ENCODE assay signal across 12 cellular contexts in the genomic region with DNA sequence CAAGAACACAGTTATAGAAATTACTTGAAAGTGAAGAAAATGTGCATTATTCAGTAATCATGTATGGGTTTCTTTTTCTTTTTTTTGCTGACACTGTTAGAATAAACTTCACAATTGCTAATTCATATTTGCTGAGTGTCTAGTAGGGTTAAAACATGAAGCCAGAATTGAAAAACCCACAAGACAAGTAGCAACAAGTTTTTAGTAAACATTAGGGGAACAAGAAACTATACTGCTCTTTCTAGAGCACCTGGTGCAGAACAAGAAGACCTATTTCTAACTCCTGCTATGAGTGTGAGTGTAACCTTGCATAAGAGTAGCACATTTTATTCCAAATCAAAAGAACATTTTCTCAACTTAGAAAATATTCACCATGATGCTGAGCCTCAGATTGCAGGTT.
DNase-seq lines count a peak whose midpoint lies in the region; ATAC-seq and TF ChIP-seq lines count a peak whose summit lies in the region.
"Had no signal": no experiment of that assay in that cellular context is flagged by ENCODE, and none has a peak within 500 bp of the region (broad histone marks: within the 10 kb centered on the region; RNA-seq: fewer than 3 reads in every experiment).

No MANE protein-coding gene starts in this region.

- H3K4me1 ChIP-seq in HCT116 (ENCODE audit: control insufficient read depth in 1 of 2, insufficient read depth in 2 of 2, low read length in 2 of 2) = peaks cover 4 to 33% of the 10 kb centered on the region in 2 experiments; a peak in 2 of 4 replicates
- peaks cover 39% of the 10 kb centered on the region for H3K4me1 ChIP-seq in muscle layer of colon (ENCODE audit: insufficient read depth, low read length)
- H3K4me1 ChIP-seq in mesendoderm (ENCODE audit: control insufficient read depth, low read depth, low read length) = peaks cover 3% of the 10 kb centered on the region

- H3K9ac ChIP-seq in HCT116 (ENCODE audit: low read length) = no peak overlapping the region
- H3K9ac ChIP-seq in muscle layer of colon (ENCODE audit: low read length) = no peak overlapping the region
- H3K9ac ChIP-seq in mesendoderm (ENCODE audit: low read length) = no peak overlapping the region

- H3K79me2 ChIP-seq in HCT116 (ENCODE audit: insufficient read depth, low read length) (no peaks in the 10 kb centered on the region), mesendoderm (ENCODE audit: control insufficient read depth, insufficient read depth, low read length) (no peaks in the 10 kb centered on the region)

- H2BK15ac ChIP-seq in mesendoderm (replicated peaks; ENCODE audit: low read depth) = no peak overlapping the region

- no peak for DNase-seq in activated CD4-positive, alpha-beta T cell treated with anti-CD3 and anti-CD28 coated beads, Interleukin-2, amount 10 ng/mL, durations not matched to agents 7 days and 5 days
- DNase-seq in activated CD4-positive, alpha-beta T cell treated with anti-CD3 and anti-CD28 coated beads, Interleukin-2, amount 50 U/mL, for 4 hours = no peak
- DNase-seq in HCT116 (ENCODE audit: low read depth, low spot score) (no peak), HK-2 (ENCODE audit: unreplicated experiment) (no peak), mesendoderm (no peak), NCI-H2029 treated with DMSO at 0.1 percent for 48 hours (lab: John Stamatoyannopoulos, UW) (no peak)
- DNase-seq: activated CD4-positive, alpha-beta memory T cell treated with anti-CD3 and anti-CD28 coated beads for 36 hours; BE2C; NCI-H526 had no signal

- H3K4me2 ChIP-seq in HCT116 (ENCODE audit: low read length) (peak overlapping the region; percentile 53), mesendoderm (ENCODE audit: low read length) (no peak overlapping the region)

- H3K23ac ChIP-seq in mesendoderm (ENCODE audit: low read length) = no peak overlapping the region

- no peak overlapping the region for H4K5ac ChIP-seq in mesendoderm (ENCODE audit: low read length)

- H3K27ac Mint-ChIP-seq in activated CD4-positive, alpha-beta T cell treated with anti-CD3 and anti-CD28 coated beads, Interleukin-2, amount 10 ng/mL, durations not matched to agents 7 days and 5 days = peak overlapping the region; percentile 85

- no peaks in the 10 kb centered on the region for H3K36me3 ChIP-seq in HCT116 (ENCODE audit: control insufficient read depth in 1 of 2, insufficient read depth in 2 of 2, low read length in 2 of 2)
- H3K36me3 ChIP-seq in muscle layer of colon (ENCODE audit: insufficient read depth, low read length) = no peaks in the 10 kb centered on the region
- no peaks in the 10 kb centered on the region for H3K36me3 ChIP-seq in mesendoderm (ENCODE audit: control insufficient read depth, insufficient read depth, low read length)
- H3K36me3 ChIP-seq: BE2C had no signal

- H3K79me1 ChIP-seq in mesendoderm (ENCODE audit: low read length) = no peaks in the 10 kb centered on the region

- TF ChIP-seq CTCF in HCT116 (IDR thresholded peaks at IDR 0.05 in 2 of 3, conservative IDR thresholded peaks at IDR 0.05 in 1 of 3; ENCODE audit: borderline replicate concordance in 1 of 3, insufficient read depth in 1 of 3, low read depth in 2 of 3, low read length in 2 of 3) = no peak

- peaks cover 24% of the 10 kb centered on the region for H3K9me3 Mint-ChIP-seq in activated CD4-positive, alpha-beta T cell treated with anti-CD3 and anti-CD28 coated beads, Interleukin-2, amount 10 ng/mL, durations not matched to agents 7 days and 5 days

- peaks cover 18% of the 10 kb centered on the region for H3K36me3 Mint-ChIP-seq in activated CD4-positive, alpha-beta T cell treated with anti-CD3 and anti-CD28 coated beads, Interleukin-2, amount 10 ng/mL, durations not matched to agents 7 days and 5 days (ENCODE audit: low read depth)

- H3K9me2 ChIP-seq in HCT116 (ENCODE audit: insufficient read depth) = no peaks in the 10 kb centered on the region

- no peak overlapping the region for H3K18ac ChIP-seq in mesendoderm (ENCODE audit: low read length)

- no peak overlapping the region for H2BK5ac ChIP-seq in mesendoderm (ENCODE audit: low read length)

- CTCF ChIA-PET in activated CD4-positive, alpha-beta T cell treated with anti-CD3 and anti-CD28 coated beads, Interleukin-2, amount 10 ng/mL, durations not matched to agents 7 days and 5 days (lab: Charles Lee) = no interaction called here
- CTCF ChIA-PET in HCT116 (lab: Charles Lee) = no interaction called here

- H2AK5ac ChIP-seq in mesendoderm (ENCODE audit: low read length) = no peak overlapping the region

- ATAC-seq in HCT116 = no peak
- ATAC-seq in HG03521 (IDR thresholded peaks at IDR 0.05; ENCODE audit: unreplicated experiment) = peak; percentile 89

- H2BK120ac ChIP-seq in mesendoderm (ENCODE audit: low read depth, low read length) = no peak overlapping the region

- POLR2A ChIA-PET in activated CD4-positive, alpha-beta T cell treated with anti-CD3 and anti-CD28 coated beads, Interleukin-2, amount 10 ng/mL, durations not matched to agents 7 days and 5 days (lab: Charles Lee) = no interaction called here
- POLR2A ChIA-PET in HCT116 (lab: Charles Lee) = no interaction called here

- H3K27me3 ChIP-seq in HCT116 (ENCODE audit: insufficient read depth, low read length) = no peaks in the 10 kb centered on the region
- H3K27me3 ChIP-seq in muscle layer of colon (ENCODE audit: control insufficient read depth in 1 of 2, insufficient read depth in 2 of 2, low read length in 2 of 2) = no peaks in the 10 kb centered on the region
- no peaks in the 10 kb centered on the region for H3K27me3 ChIP-seq in mesendoderm (ENCODE audit: insufficient read depth, low read length, poor library complexity)
- H3K27me3 ChIP-seq: BE2C had no signal

- peaks cover 54% of the 10 kb centered on the region for H3K4me1 Mint-ChIP-seq in activated CD4-positive, alpha-beta T cell treated with anti-CD3 and anti-CD28 coated beads, Interleukin-2, amount 10 ng/mL, durations not matched to agents 7 days and 5 days

- H2AFZ ChIP-seq in HCT116 (ENCODE audit: low read depth, low read length, poor library complexity, severe bottlenecking) = no peak overlapping the region

- TF ChIP-seq POLR2A in HCT116 (IDR thresholded peaks at IDR 0.05; ENCODE audit: borderline replicate concordance, extremely low read depth, insufficient read depth, insufficient read length) = no peak

- H3K27me3 Mint-ChIP-seq in activated CD4-positive, alpha-beta T cell treated with anti-CD3 and anti-CD28 coated beads, Interleukin-2, amount 10 ng/mL, durations not matched to agents 7 days and 5 days = no peaks in the 10 kb centered on the region
- H3K27me3 Mint-ChIP-seq: activated CD4-positive, alpha-beta memory T cell treated with anti-CD3 and anti-CD28 coated beads for 36 hours had no signal

- no peaks in the 10 kb centered on the region for H3K9me3 ChIP-seq in HCT116 (ENCODE audit: control insufficient read depth in 1 of 2, insufficient read depth in 1 of 2, low read depth in 1 of 2, low read length in 2 of 2)
- no peaks in the 10 kb centered on the region for H3K9me3 ChIP-seq in muscle layer of colon (ENCODE audit: low read length)
- H3K9me3 ChIP-seq: BE2C had no signal

- H4K20me1 ChIP-seq in HCT116 (ENCODE audit: insufficient read depth) = no peaks in the 10 kb centered on the region

- H3K4me3 ChIP-seq in HCT116 (replicated peaks in 1 of 2; ENCODE audit: low read depth in 1 of 2, low read length in 2 of 2) = no peak overlapping the region
- H3K4me3 ChIP-seq in muscle layer of colon (ENCODE audit: low read depth in 1 of 2, low read length in 2 of 2) = no peak overlapping the region
- H3K4me3 ChIP-seq in mesendoderm (ENCODE audit: low read length) = no peak overlapping the region
- H3K4me3 ChIP-seq: lung had no signal

- TF ChIP-seq RAD21 in HCT116 (IDR thresholded peaks at IDR 0.05; ENCODE audit: low read depth) = no peak

- H3K56ac ChIP-seq in mesendoderm (ENCODE audit: low read length) = no peak overlapping the region

- no peak overlapping the region for H3K4me3 Mint-ChIP-seq in activated CD4-positive, alpha-beta T cell treated with anti-CD3 and anti-CD28 coated beads, Interleukin-2, amount 10 ng/mL, durations not matched to agents 7 days and 5 days

- no peak overlapping the region for H4K8ac ChIP-seq in mesendoderm (ENCODE audit: low read depth, low read length)

- no peak overlapping the region for H3K27ac ChIP-seq in HCT116 (ENCODE audit: low read depth, low read length)
- H3K27ac ChIP-seq in muscle layer of colon (ENCODE audit: low read depth, low read length) = peak overlapping the region; percentile 37
- no peak overlapping the region for H3K27ac ChIP-seq in mesendoderm (ENCODE audit: low read depth, low read length)

- RAD21 ChIA-PET in HCT116 (lab: Charles Lee; ENCODE audit: low non-redundant PET in 1 of 2, low total read pairs in 2 of 2, uncharacterized antibody in 2 of 2, unreplicated experiment in 2 of 2) = no interaction called here

- H3K4ac ChIP-seq in mesendoderm (ENCODE audit: low read depth, low read length) = no peak overlapping the region

- BruUV-seq in HCT116 (replicated peaks; lab: Mats Ljungman, UMichigan) = no TSS peak

- intact Hi-C loops in HCT116 (cut with micrococcal nuclease) = no loop called here

TF ChIP-seq in HCT116, 20 proteins besides CTCF, POLR2A, EP300 and RAD21 (continues in another document):
- TF ChIP-seq, protein P1, sequence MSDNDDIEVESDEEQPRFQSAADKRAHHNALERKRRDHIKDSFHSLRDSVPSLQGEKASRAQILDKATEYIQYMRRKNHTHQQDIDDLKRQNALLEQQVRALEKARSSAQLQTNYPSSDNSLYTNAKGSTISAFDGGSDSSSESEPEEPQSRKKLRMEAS (IDR thresholded peaks at IDR 0.05) = no peak
- no peak for TF ChIP-seq FOSL1 (IDR thresholded peaks at IDR 0.05; ENCODE audit: low read depth)
- no peak for TF ChIP-seq CBX3 (IDR thresholded peaks at IDR 0.05; ENCODE audit: low read depth)
- TF ChIP-seq SP1 (IDR thresholded peaks at IDR 0.05; ENCODE audit: low read depth) = no peak
- no peak for TF ChIP-seq ELF1 (IDR thresholded peaks at IDR 0.05; ENCODE audit: borderline replicate concordance, low read depth)
- TF ChIP-seq, protein P2, sequence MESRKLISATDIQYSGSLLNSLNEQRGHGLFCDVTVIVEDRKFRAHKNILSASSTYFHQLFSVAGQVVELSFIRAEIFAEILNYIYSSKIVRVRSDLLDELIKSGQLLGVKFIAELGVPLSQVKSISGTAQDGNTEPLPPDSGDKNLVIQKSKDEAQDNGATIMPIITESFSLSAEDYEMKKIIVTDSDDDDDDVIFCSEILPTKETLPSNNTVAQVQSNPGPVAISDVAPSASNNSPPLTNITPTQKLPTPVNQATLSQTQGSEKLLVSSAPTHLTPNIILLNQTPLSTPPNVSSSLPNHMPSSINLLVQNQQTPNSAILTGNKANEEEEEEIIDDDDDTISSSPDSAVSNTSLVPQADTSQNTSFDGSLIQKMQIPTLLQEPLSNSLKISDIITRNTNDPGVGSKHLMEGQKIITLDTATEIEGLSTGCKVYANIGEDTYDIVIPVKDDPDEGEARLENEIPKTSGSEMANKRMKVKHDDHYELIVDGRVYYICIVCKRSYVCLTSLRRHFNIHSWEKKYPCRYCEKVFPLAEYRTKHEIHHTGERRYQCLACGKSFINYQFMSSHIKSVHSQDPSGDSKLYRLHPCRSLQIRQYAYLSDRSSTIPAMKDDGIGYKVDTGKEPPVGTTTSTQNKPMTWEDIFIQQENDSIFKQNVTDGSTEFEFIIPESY (IDR thresholded peaks at IDR 0.05; ENCODE audit: extremely low read depth, insufficient replicate concordance, low read length) = no peak
- no peak for TF ChIP-seq POLR2AphosphoS5 (IDR thresholded peaks at IDR 0.05; ENCODE audit: low read depth, low read length)
